In genomic region chr11:77072851-77073327, GRCh38 we compare ENCODE assay signal across 11 cellular contexts. TPM values are rescaled to one million over a fixed set of nuclear protein-coding genes. Genes with fewer than 3 reads are reported as not detected.
DNase-seq lines count a peak whose midpoint lies in the region; ATAC-seq and TF ChIP-seq lines count a peak whose summit lies in the region.
"Had no signal": no experiment of that assay in that cellular context is flagged by ENCODE, and none has a peak within 500 bp of the region (broad histone marks: within the 10 kb centered on the region; RNA-seq: fewer than 3 reads in every experiment).

No MANE protein-coding gene starts in this region.

- no peak overlapping the region for H3K4me3 Mint-ChIP-seq in activated T-cell treated with anti-CD3 and anti-CD28 coated beads, Interleukin-2, amount 50 U/mL, for 72 hours
- peak overlapping the region; percentile 83 for H3K4me3 Mint-ChIP-seq in natural killer cell treated with Interleukin-12 subunit alpha and Interleukin-12 subunit beta and Interleukin-15 and Interleukin-18, amount 100 ng/mL, for 72 hours

- no peak overlapping the region for H3K27ac Mint-ChIP-seq in activated T-cell treated with anti-CD3 and anti-CD28 coated beads, Interleukin-2, amount 50 U/mL, for 72 hours
- H3K27ac Mint-ChIP-seq in natural killer cell treated with Interleukin-12 subunit alpha and Interleukin-12 subunit beta and Interleukin-15 and Interleukin-18, amount 100 ng/mL, for 72 hours = peak overlapping the region; percentile 58 to 64

- ATAC-seq in activated T-cell treated with anti-CD3 and anti-CD28 coated beads, Interleukin-2, amount 50 U/mL, for 72 hours (replicated peaks in 1 of 2) = peak; percentile 72
- ATAC-seq in natural killer cell treated with Interleukin-12 subunit alpha and Interleukin-12 subunit beta and Interleukin-15 and Interleukin-18, amount 100 ng/mL, for 72 hours = peak; percentile 94 to 95
- ATAC-seq in HG02759 (IDR thresholded peaks at IDR 0.05; ENCODE audit: unreplicated experiment) = no peak
- ATAC-seq in GM19023 (IDR thresholded peaks at IDR 0.05; ENCODE audit: unreplicated experiment) = no peak

- peak; percentile 26 to 47 for DNase-seq in activated T-cell treated with anti-CD3 and anti-CD28 coated beads, Interleukin-2, amount 50 U/mL, for 72 hours
- DNase-seq in activated T-cell treated with anti-CD3 and anti-CD28 coated beads for 4 hours (no peak), coronary artery (ENCODE audit: low spot score) (no peak), AG08395 (ENCODE audit: low spot score) (no peak)
- DNase-seq in natural killer cell treated with Interleukin-12 subunit alpha and Interleukin-12 subunit beta and Interleukin-15 and Interleukin-18, amount 100 ng/mL, for 72 hours (ENCODE audit: low spot score) = peak; percentile 87
- DNase-seq: activated T-cell treated with anti-CD3 and anti-CD28 coated beads, Interleukin-2, amount 50 U/mL, for 48 hours; NCI-H2081 treated with DMSO at 0.1 percent for 48 hours had no signal

- H3K27me3 Mint-ChIP-seq in activated T-cell treated with anti-CD3 and anti-CD28 coated beads, Interleukin-2, amount 50 U/mL, for 72 hours (ENCODE audit: low read depth) = no peaks in the 10 kb centered on the region
- H3K27me3 Mint-ChIP-seq in natural killer cell treated with Interleukin-12 subunit alpha and Interleukin-12 subunit beta and Interleukin-15 and Interleukin-18, amount 100 ng/mL, for 72 hours = no peaks in the 10 kb centered on the region

- H3K4me1 Mint-ChIP-seq in activated T-cell treated with anti-CD3 and anti-CD28 coated beads, Interleukin-2, amount 50 U/mL, for 72 hours (ENCODE audit: low read depth) = peaks cover 19% of the 10 kb centered on the region
- peaks cover 45 to 52% of the 10 kb centered on the region in 2 donors for H3K4me1 Mint-ChIP-seq in natural killer cell treated with Interleukin-12 subunit alpha and Interleukin-12 subunit beta and Interleukin-15 and Interleukin-18, amount 100 ng/mL, for 72 hours (ENCODE audit: low read depth in 2 of 2)

- no peak for TF ChIP-seq CTCF in coronary artery (IDR thresholded peaks at IDR 0.05)

- H3K36me3 ChIP-seq in urinary bladder (ENCODE audit: insufficient read depth) = no peaks in the 10 kb centered on the region

- H3K4me1 ChIP-seq in urinary bladder (ENCODE audit: insufficient read depth) = peaks cover 5% of the 10 kb centered on the region

- no peaks in the 10 kb centered on the region for H3K9me3 Mint-ChIP-seq in activated T-cell treated with anti-CD3 and anti-CD28 coated beads, Interleukin-2, amount 50 U/mL, for 72 hours
- H3K9me3 Mint-ChIP-seq in natural killer cell treated with Interleukin-12 subunit alpha and Interleukin-12 subunit beta and Interleukin-15 and Interleukin-18, amount 100 ng/mL, for 72 hours = no peaks in the 10 kb centered on the region

- H3K4me3 ChIP-seq in coronary artery = peak overlapping the region; percentile 39
- no peak overlapping the region for H3K4me3 ChIP-seq in urinary bladder (ENCODE audit: low read depth, low read length)

- peak overlapping the region; percentile 91 to 94 for H3K27ac ChIP-seq in coronary artery
- peak overlapping the region; percentile 83 for H3K27ac ChIP-seq in urinary bladder (ENCODE audit: low read depth)

- WGBS in urinary bladder = 52% methylated on average over 8 of the region's 8 CpGs

- H3K36me3 Mint-ChIP-seq in activated T-cell treated with anti-CD3 and anti-CD28 coated beads, Interleukin-2, amount 50 U/mL, for 72 hours (ENCODE audit: insufficient read depth in 2 of 2) = no peaks in the 10 kb centered on the region
- no peaks in the 10 kb centered on the region for H3K36me3 Mint-ChIP-seq in natural killer cell treated with Interleukin-12 subunit alpha and Interleukin-12 subunit beta and Interleukin-15 and Interleukin-18, amount 100 ng/mL, for 72 hours

RNA-seq across cellular contexts. Expression of gene CAPN5, which starts 6.1 kb away (rescaled TPM):
- total RNA-seq in activated T-cell treated with anti-CD3 and anti-CD28 coated beads, Interleukin-2, amount 50 U/mL, for 72 hours = 1 to 10 TPM; 1.0 to 1.1 TPM
- total RNA-seq in natural killer cell treated with Interleukin-12 subunit alpha and Interleukin-12 subunit beta and Interleukin-15 and Interleukin-18, amount 100 ng/mL, for 72 hours = 1 to 10 TPM; 2.5 to 2.7 TPM
- 17.8 TPM for total RNA-seq in urinary bladder
- polyA plus RNA-seq in urinary bladder = 14.8 TPM

RNA-seq across cellular contexts. Expression of gene OMP, which starts 29.8 kb away (rescaled TPM):
- total RNA-seq in activated T-cell treated with anti-CD3 and anti-CD28 coated beads, Interleukin-2, amount 50 U/mL, for 72 hours = not detected
- not detected for total RNA-seq in natural killer cell treated with Interleukin-12 subunit alpha and Interleukin-12 subunit beta and Interleukin-15 and Interleukin-18, amount 100 ng/mL, for 72 hours
- not detected for total RNA-seq in urinary bladder
- not detected for polyA plus RNA-seq in urinary bladder
- total RNA-seq: lower leg skin had no signal

RNA-seq across cellular contexts. Expression of gene B3GNT6, which starts 38.7 kb away (rescaled TPM):
- not detected for total RNA-seq in activated T-cell treated with anti-CD3 and anti-CD28 coated beads, Interleukin-2, amount 50 U/mL, for 72 hours
- not detected for total RNA-seq in natural killer cell treated with Interleukin-12 subunit alpha and Interleukin-12 subunit beta and Interleukin-15 and Interleukin-18, amount 100 ng/mL, for 72 hours
- not detected for total RNA-seq in urinary bladder
- not detected for polyA plus RNA-seq in urinary bladder

RNA-seq across cellular contexts. Expression of gene MYO7A, which starts 55.2 kb away (rescaled TPM):
- under 1 TPM; 0.29 to 0.42 TPM for total RNA-seq in activated T-cell treated with anti-CD3 and anti-CD28 coated beads, Interleukin-2, amount 50 U/mL, for 72 hours
- under 1 TPM in 1 of 2 donors, not detected in 1; 0.05 TPM for total RNA-seq in natural killer cell treated with Interleukin-12 subunit alpha and Interleukin-12 subunit beta and Interleukin-15 and Interleukin-18, amount 100 ng/mL, for 72 hours
- total RNA-seq in urinary bladder = 4.7 TPM
- polyA plus RNA-seq in urinary bladder = 4.2 TPM

Comparison
In these comparisons a context has a peak if more than half of its experiments do, and no peak if none do; other contexts are left out.
1. DNase-seq: peak in activated T-cell treated with anti-CD3 and anti-CD28 coated beads, Interleukin-2, amount 50 U/mL, for 72 hours (2 of 2) and natural killer cell treated with Interleukin-12 subunit alpha and Interleukin-12 subunit beta and Interleukin-15 and Interleukin-18, amount 100 ng/mL, for 72 hours (single experiment); none in activated T-cell treated with anti-CD3 and anti-CD28 coated beads for 4 hours (single experiment), coronary artery (single experiment) and AG08395 (single experiment).
2. ATAC-seq: peak in activated T-cell treated with anti-CD3 and anti-CD28 coated beads, Interleukin-2, amount 50 U/mL, for 72 hours (2 of 2) and natural killer cell treated with Interleukin-12 subunit alpha and Interleukin-12 subunit beta and Interleukin-15 and Interleukin-18, amount 100 ng/mL, for 72 hours (2 of 2); none in HG02759 (single experiment) and GM19023 (single experiment).